In the genomic region with DNA sequence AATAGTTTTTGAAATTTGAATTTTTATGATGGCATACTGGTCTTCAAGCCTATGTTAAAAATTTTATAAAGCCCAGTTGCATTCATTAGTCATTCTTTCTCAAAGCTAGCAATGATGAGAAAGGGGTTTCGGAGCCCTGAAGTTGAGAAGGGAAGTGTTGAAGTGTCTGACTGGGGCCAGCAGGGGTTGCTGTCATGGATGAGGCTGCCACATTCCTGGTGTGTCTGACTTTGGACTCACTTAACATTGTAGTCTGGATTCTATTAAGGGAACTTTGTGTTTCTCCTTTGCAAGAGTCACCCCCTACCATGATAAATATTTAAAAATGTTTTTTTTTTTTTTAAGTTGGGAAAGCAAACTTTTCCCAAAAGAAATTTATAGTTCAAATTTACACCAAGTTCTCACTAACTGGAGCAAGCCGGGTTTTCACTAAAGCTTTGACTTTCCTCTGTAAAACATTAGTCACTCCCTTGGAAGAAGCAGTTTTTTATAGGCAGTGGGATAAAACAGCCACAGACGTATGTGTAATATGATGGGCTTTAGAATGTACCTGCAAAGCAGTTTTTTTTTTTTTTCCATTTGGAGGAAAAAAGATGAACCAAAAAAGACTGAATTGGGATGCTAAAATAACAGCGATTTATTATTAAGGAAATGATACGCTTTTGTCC, we compare ENCODE assay signal across 13 cellular contexts.
DNase-seq lines count a peak whose midpoint lies in the region; ATAC-seq and TF ChIP-seq lines count a peak whose summit lies in the region.
"Had no signal": no experiment of that assay in that cellular context is flagged by ENCODE, and none has a peak within 500 bp of the region (broad histone marks: within the 10 kb centered on the region; RNA-seq: fewer than 3 reads in every experiment).

No MANE protein-coding gene starts in this region.

- no peak for ATAC-seq in activated T-cell treated with anti-CD3 and anti-CD28 coated beads, Interleukin-2, amount 50 U/mL, for 4 hours
- ATAC-seq in HG02938 (IDR thresholded peaks at IDR 0.05; ENCODE audit: unreplicated experiment) = no peak
- ATAC-seq: K562 had no signal

- H3K9ac ChIP-seq in fibroblast of lung (ENCODE audit: insufficient read depth, low read length) = no peak overlapping the region
- H3K9ac ChIP-seq in smooth muscle cell (ENCODE audit: low read depth) = no peak overlapping the region

- H3K36me3 Mint-ChIP-seq in activated T-cell treated with anti-CD3 and anti-CD28 coated beads, Interleukin-2, amount 50 U/mL, for 4 hours (ENCODE audit: insufficient read depth) = no peaks in the 10 kb centered on the region

- H3K9me3 ChIP-seq in fibroblast of lung (ENCODE audit: control insufficient read depth, insufficient read depth, low read depth, low read length) (no peaks in the 10 kb centered on the region), smooth muscle cell (replicated peaks; ENCODE audit: low read depth) (no peaks in the 10 kb centered on the region)

- H3F3A ChIP-seq in smooth muscle cell (ENCODE audit: low read depth) = no peaks in the 10 kb centered on the region

- no peak overlapping the region for H3K4me3 Mint-ChIP-seq in activated T-cell treated with anti-CD3 and anti-CD28 coated beads, Interleukin-2, amount 50 U/mL, for 4 hours

- DNase-seq in DMS 273 (lab: John Stamatoyannopoulos, UW; ENCODE audit: unreplicated experiment) (peak; percentile 50), DMS 273 treated with DMSO at 0.1 percent for 48 hours (lab: John Stamatoyannopoulos, UW) (no peak), RKO (ENCODE audit: low spot score) (peak; percentile 17), fibroblast of lung (ENCODE audit: low read depth in 2 of 2) (peak; percentile 26 to 28), smooth muscle cell (lab: John Stamatoyannopoulos, UW; ENCODE audit: unreplicated experiment) (no peak), NCI-H526 treated with DMSO at 0.1 percent for 48 hours (lab: John Stamatoyannopoulos, UW) (no peak)
- no peak for DNase-seq in activated T-cell treated with anti-CD3 and anti-CD28 coated beads, Interleukin-2, amount 50 U/mL, for 4 hours
- DNase-seq: 8988T, NCI-H526 had no signal

- H3K9me3 Mint-ChIP-seq in activated T-cell treated with anti-CD3 and anti-CD28 coated beads, Interleukin-2, amount 50 U/mL, for 4 hours = peaks cover 5% of the 10 kb centered on the region

- H3K27ac ChIP-seq in fibroblast of lung (ENCODE audit: insufficient read depth, low read length) = no peak overlapping the region
- H3K27ac ChIP-seq in smooth muscle cell (ENCODE audit: low read depth) = no peak overlapping the region

- no peak overlapping the region for H3K4me3 ChIP-seq in fibroblast of lung (replicated peaks in 1 of 4; ENCODE audit: control extremely low read depth in 1 of 4, insufficient read depth in 1 of 4, low read depth in 3 of 4, low read length in 4 of 4)
- H3K4me3 ChIP-seq in smooth muscle cell = no peak overlapping the region
- H3K4me3 ChIP-seq: K562, skin epidermis had no signal

- H2AFZ ChIP-seq in fibroblast of lung (ENCODE audit: low read length) (no peak overlapping the region), smooth muscle cell (ENCODE audit: low read depth) (no peak overlapping the region)

- H3K27me3 Mint-ChIP-seq in activated T-cell treated with anti-CD3 and anti-CD28 coated beads, Interleukin-2, amount 50 U/mL, for 4 hours (ENCODE audit: low read depth) = no peaks in the 10 kb centered on the region
- H3K27me3 Mint-ChIP-seq: brain had no signal

- H3K27me3 ChIP-seq in fibroblast of lung (ENCODE audit: control insufficient read depth, insufficient read depth, low read length) (no peaks in the 10 kb centered on the region), smooth muscle cell (ENCODE audit: low read depth) (no peaks in the 10 kb centered on the region)

- no peaks in the 10 kb centered on the region for H3K4me1 ChIP-seq in fibroblast of lung (ENCODE audit: control insufficient read depth, extremely low read depth, insufficient read depth, low read length)
- H3K4me1 ChIP-seq in smooth muscle cell (ENCODE audit: low read depth) = peaks cover 4% of the 10 kb centered on the region

- H3K4me1 Mint-ChIP-seq in activated T-cell treated with anti-CD3 and anti-CD28 coated beads, Interleukin-2, amount 50 U/mL, for 4 hours (ENCODE audit: low read depth) = no peaks in the 10 kb centered on the region

- WGBS in smooth muscle cell (ENCODE audit: low lambda C conversion rate) = 54% methylated on average over 5 of the region's 5 CpGs

- no peak overlapping the region for H3K4me2 ChIP-seq in fibroblast of lung (ENCODE audit: extremely low read depth, insufficient read depth, low read length)
- H3K4me2 ChIP-seq in smooth muscle cell = peak overlapping the region; percentile 33

- H4K20me1 ChIP-seq in fibroblast of lung (ENCODE audit: control insufficient read depth, extremely low read depth, insufficient read depth, low read length) (no peaks in the 10 kb centered on the region), smooth muscle cell (ENCODE audit: low read depth) (no peaks in the 10 kb centered on the region)

- H3K79me2 ChIP-seq in fibroblast of lung (ENCODE audit: control insufficient read depth, insufficient read depth, low read length) (no peaks in the 10 kb centered on the region), smooth muscle cell (ENCODE audit: low read depth) (no peaks in the 10 kb centered on the region)

- TF ChIP-seq CTCF in fibroblast of lung (conservative IDR thresholded peaks at IDR 0.05 in 1 of 2, IDR thresholded peaks at IDR 0.05 in 1 of 2; ENCODE audit: low read depth in 1 of 2, low read length in 2 of 2) = peak; percentile 43 to 44
- TF ChIP-seq CTCF in smooth muscle cell (IDR thresholded peaks at IDR 0.05; ENCODE audit: borderline replicate concordance, insufficient read depth, poor library complexity, severe bottlenecking) = peak; percentile 42

- H3K36me3 ChIP-seq in fibroblast of lung (ENCODE audit: control insufficient read depth, insufficient read depth, low read length) = no peaks in the 10 kb centered on the region
- H3K36me3 ChIP-seq in smooth muscle cell (ENCODE audit: low read depth) = no peaks in the 10 kb centered on the region

Comparison
In these comparisons a context has a peak if more than half of its experiments do, and no peak if none do; other contexts are left out.
1. DNase-seq: peak in DMS 273 (single experiment), RKO (single experiment) and fibroblast of lung (2 of 2); none in DMS 273 treated with DMSO at 0.1 percent for 48 hours (single experiment), smooth muscle cell (single experiment), NCI-H526 treated with DMSO at 0.1 percent for 48 hours (single experiment) and activated T-cell treated with anti-CD3 and anti-CD28 coated beads, Interleukin-2, amount 50 U/mL, for 4 hours (single experiment).